ENCODE assay signal across 23 cellular contexts in the genomic region with DNA sequence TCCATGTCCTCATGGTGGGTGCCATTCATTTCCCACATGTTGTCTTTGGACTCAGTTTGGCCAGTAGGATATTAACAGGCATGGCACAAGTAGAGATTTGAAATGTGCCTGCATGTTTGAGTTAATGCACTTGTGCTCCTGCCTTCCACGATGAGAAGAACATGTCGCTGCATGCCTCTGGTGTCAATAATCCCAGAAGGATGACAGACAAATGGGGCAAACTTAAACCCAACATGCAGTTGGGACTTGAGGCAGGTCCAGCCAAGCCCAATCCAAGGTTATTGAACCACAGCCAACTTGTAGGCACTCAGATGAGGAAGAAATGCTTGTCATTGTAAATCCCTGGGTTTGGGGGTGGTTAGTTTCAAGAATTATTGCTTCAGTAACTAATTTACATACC.
A peak's percentile ranks its signal among the peaks of the same experiment; 100 is the strongest.
DNase-seq lines count a peak whose midpoint lies in the region; ATAC-seq, FAIRE-seq and TF ChIP-seq lines count a peak whose summit lies in the region.
"Had no signal": no experiment of that assay in that cellular context is flagged by ENCODE, and none has a peak within 500 bp of the region (broad histone marks: within the 10 kb centered on the region; RNA-seq: fewer than 3 reads in every experiment).

No MANE protein-coding gene starts in this region.

- H4K5ac ChIP-seq in H1 (ENCODE audit: insufficient read length, low read depth, low read length): no peak overlapping the region

- no peak overlapping the region for H3K4ac ChIP-seq in H1 (replicated peaks; ENCODE audit: insufficient read length, low read depth, low read length)

- no peak overlapping the region for H3K18ac ChIP-seq in H1 (ENCODE audit: extremely low read depth, low read length)

- no peaks in the 10 kb centered on the region for H3K36me3 Mint-ChIP-seq in stimulated activated naive B cell treated with anti-CD40 and anti-IgM and Interleukin-4, amounts not matched to agents 10 μg/mL and 1 μg/mL and 100 μg/mL, for 72 hours

- H3K23me2 ChIP-seq in H1 (ENCODE audit: low read depth, low read length): no peaks in the 10 kb centered on the region; the same call in 1 of the 2 replicates

- CTCF ChIA-PET in H1 (lab: Charles Lee; ENCODE audit: partially characterized antibody) (interaction anchor here (3.2 kb wide), 1 partner anchor 11 kb away, joined by 21 read pairs; no protein-coding TSS in a partner anchor), OCI-LY7 (lab: Charles Lee; ENCODE audit: unreplicated experiment) (no interaction called here)

- TF ChIP-seq CTCF in H1 (IDR thresholded peaks at IDR 0.05; ENCODE audit: control extremely low read depth in 1 of 3, insufficient read depth in 1 of 3, low read depth in 1 of 3, low read length in 3 of 3) (no peak), OCI-LY7 (conservative IDR thresholded peaks at IDR 0.05; ENCODE audit: low read length) (no peak)

- H3K79me2 ChIP-seq in H1 (ENCODE audit: control insufficient read depth in 1 of 2, insufficient read depth in 2 of 2, low read length in 2 of 2) (no peaks in the 10 kb centered on the region), OCI-LY7 (ENCODE audit: insufficient read depth, low read depth, low read length) (no peaks in the 10 kb centered on the region)

- no peaks in the 10 kb centered on the region for H3K9me3 ChIP-seq in H1 (ENCODE audit: insufficient read depth in 2 of 2, low read depth in 1 of 2, low read length in 1 of 2)
- H3K9me3 ChIP-seq in OCI-LY7 (ENCODE audit: low read length): no peaks in the 10 kb centered on the region
- H3K9me3 ChIP-seq: A549; BLaER1 treated with 17β-estradiol and CSF1 and Interleukin-3, amounts not matched to agents 10 nM and 100 nM had no signal

- H3K27me3 Mint-ChIP-seq in stimulated activated naive B cell treated with anti-CD40 and anti-IgM and Interleukin-4, amounts not matched to agents 10 μg/mL and 1 μg/mL and 100 μg/mL, for 72 hours: peaks cover 36 to 43% of the 10 kb centered on the region in 2 donors
- H3K27me3 Mint-ChIP-seq: CD8-positive, alpha-beta memory T cell had no signal

- no peaks in the 10 kb centered on the region for H3K79me1 ChIP-seq in H1 (ENCODE audit: low read depth, low read length)

- H3K27me3 ChIP-seq in H1 (replicated peaks in 1 of 4; ENCODE audit: control insufficient read depth in 3 of 4, extremely low read depth in 1 of 4, insufficient read depth in 3 of 4, low read length in 3 of 4): no peaks in the 10 kb centered on the region; a peak in 1 of 7 replicates
- H3K27me3 ChIP-seq: BLaER1 treated with 17β-estradiol and CSF1 and Interleukin-3, amounts not matched to agents 10 nM and 100 nM had no signal

- no peak for TF ChIP-seq EP300 in H1 (IDR thresholded peaks at IDR 0.05; ENCODE audit: borderline replicate concordance in 1 of 2, low read depth in 2 of 2, low read length in 2 of 2)

- no peaks in the 10 kb centered on the region for H3K9me3 Mint-ChIP-seq in stimulated activated naive B cell treated with anti-CD40 and anti-IgM and Interleukin-4, amounts not matched to agents 10 μg/mL and 1 μg/mL and 100 μg/mL, for 72 hours
- H3K9me3 Mint-ChIP-seq: CD8-positive, alpha-beta memory T cell; GM23338 had no signal

- TF ChIP-seq RAD21 in H1 (IDR thresholded peaks at IDR 0.05 in 1 of 2, conservative IDR thresholded peaks at IDR 0.05 in 1 of 2; ENCODE audit: low read depth in 2 of 2, low read length in 2 of 2): no peak

- no peak overlapping the region for H2AK5ac ChIP-seq in H1 (ENCODE audit: low read depth, low read length)

- no peak overlapping the region for H2BK120ac ChIP-seq in H1 (replicated peaks; ENCODE audit: low read depth, low read length)

- no peaks in the 10 kb centered on the region for H4K20me1 ChIP-seq in H1 (replicated peaks in 1 of 2; ENCODE audit: control insufficient read depth in 1 of 2, insufficient read depth in 2 of 2, low read length in 2 of 2)
- H4K20me1 ChIP-seq in OCI-LY7 (ENCODE audit: insufficient read depth, low read length): no peaks in the 10 kb centered on the region
- H4K20me1 ChIP-seq: BLaER1 treated with 17β-estradiol and CSF1 and Interleukin-3, amounts not matched to agents 10 nM and 100 nM had no signal

- no peak overlapping the region for H2BK15ac ChIP-seq in H1 (ENCODE audit: low read length)

- intact Hi-C loops in OCI-LY7 (cut with micrococcal nuclease; ENCODE audit: unreplicated experiment): no loop called here

- H3K36me3 ChIP-seq in H1 (ENCODE audit: control insufficient read depth in 2 of 4, insufficient read depth in 4 of 4, low read length in 3 of 4): no peaks in the 10 kb centered on the region
- no peaks in the 10 kb centered on the region for H3K36me3 ChIP-seq in OCI-LY7 (ENCODE audit: insufficient read depth, low read length)
- H3K36me3 ChIP-seq: BLaER1 treated with 17β-estradiol and CSF1 and Interleukin-3, amounts not matched to agents 10 nM and 100 nM had no signal

- no peak overlapping the region for H3K4me3 Mint-ChIP-seq in stimulated activated naive B cell treated with anti-CD40 and anti-IgM and Interleukin-4, amounts not matched to agents 10 μg/mL and 1 μg/mL and 100 μg/mL, for 72 hours
- H3K4me3 Mint-ChIP-seq: CD8-positive, alpha-beta memory T cell; GM23338 had no signal

- no peak overlapping the region for H2BK20ac ChIP-seq in H1 (ENCODE audit: low read length)

- BruUV-seq in OCI-LY7 (replicated peaks; lab: Mats Ljungman, UMichigan): no TSS peak

- H3K27ac ChIP-seq in H1 (ENCODE audit: low read depth, low read length) (no peak overlapping the region), OCI-LY7 (ENCODE audit: low read depth, low read length, poor library complexity, severe bottlenecking) (no peak overlapping the region)
- H3K27ac ChIP-seq: A549; BLaER1 treated with 17β-estradiol and CSF1 and Interleukin-3, amounts not matched to agents 10 nM and 100 nM; KMS-11 had no signal

- H4K8ac ChIP-seq in H1 (ENCODE audit: extremely low read depth, insufficient read depth, low read length): no peak overlapping the region

- H4K91ac ChIP-seq in H1 (replicated peaks; ENCODE audit: insufficient read length, low read length): no peak overlapping the region

- 0 out of 2 replicates have a peak overlapping the region, but pooled peaks have one; percentile 54 for H2AFZ ChIP-seq in H1 (ENCODE audit: low read length)
- H2AFZ ChIP-seq in OCI-LY7 (ENCODE audit: low read length): no peak overlapping the region
- H2AFZ ChIP-seq: GM23338 had no signal

- 100% methylated on average over 2 of the region's 2 CpGs; no CpG with 5 or more reads in 1 of the 2 experiments for WGBS in H1 (ENCODE audit: extremely low coverage in 1 of 2, insufficient coverage in 1 of 2, insufficient read length in 1 of 2, insufficient replicate concordance in 2 of 2, low coverage in 1 of 2, low lambda C conversion rate in 2 of 2, missing lambda C conversion rate in 1 of 2), 2 experiments

- H2BK12ac ChIP-seq in H1 (ENCODE audit: low read depth, low read length): no peak overlapping the region

- no peak overlapping the region for H3K56ac ChIP-seq in H1 (replicated peaks; ENCODE audit: insufficient read length, low read depth, low read length)

- POLR2A ChIA-PET in H1 (lab: Charles Lee; ENCODE audit: partially characterized antibody): no interaction called here
- POLR2A ChIA-PET in OCI-LY7 (lab: Charles Lee): no interaction called here

- H3K4me3 ChIP-seq in H1 (ENCODE audit: extremely low read depth in 1 of 4, insufficient read depth in 2 of 4, low read depth in 3 of 4, low read length in 4 of 4) (no peak overlapping the region), OCI-LY7 (ENCODE audit: low read depth, low read length, poor library complexity, severe bottlenecking) (no peak overlapping the region)
- H3K4me3 ChIP-seq: A549; BLaER1 treated with 17β-estradiol and CSF1 and Interleukin-3, amounts not matched to agents 10 nM and 100 nM; GM23338 had no signal

- no peak for TF ChIP-seq POLR2A in H1 (IDR thresholded peaks at IDR 0.05; ENCODE audit: control extremely low read depth in 1 of 2, low read depth in 2 of 2, low read length in 2 of 2)

- H3K4me1 Mint-ChIP-seq in stimulated activated naive B cell treated with anti-CD40 and anti-IgM and Interleukin-4, amounts not matched to agents 10 μg/mL and 1 μg/mL and 100 μg/mL, for 72 hours: peaks cover 4 to 9% of the 10 kb centered on the region in 2 donors
- H3K4me1 Mint-ChIP-seq: GM23338 had no signal

- 0 out of 2 replicates have a peak overlapping the region, but pooled peaks have one; percentile 18 for H2BK5ac ChIP-seq in H1 (ENCODE audit: low read depth, low read length)

- H3K23ac ChIP-seq in H1 (ENCODE audit: insufficient read length): no peak overlapping the region

- DNase-seq in SIG-M5 treated with dmso at 0.1 percent for 504 hours (lab: John Stamatoyannopoulos, UW; ENCODE audit: unreplicated experiment) (peak; percentile 24), SIG-M5 (lab: John Stamatoyannopoulos, UW) (no peak), NOMO-1 treated with DMSO at 0.1 percent for 48 hours (lab: John Stamatoyannopoulos, UW; ENCODE audit: unreplicated experiment) (peak; percentile 77), H1 (ENCODE audit: low read depth in 1 of 2, low spot score in 2 of 2) (peak in 1 of 2 experiments; percentile 4), nucleus accumbens (lab: John Stamatoyannopoulos, UW) (no peak), OCI-LY7 (ENCODE audit: low spot score) (no peak)
- no peak for DNase-seq in stimulated activated naive B cell treated with anti-CD40 and anti-IgM and Interleukin-4, amounts not matched to agents 10 μg/mL and 1 μg/mL and 100 μg/mL, for 72 hours
- DNase-seq in activated naive CD4-positive, alpha-beta T cell (lab: John Stamatoyannopoulos, UW): no peak
- DNase-seq: CD8-positive, alpha-beta memory T cell; GF-D8; NCI-H1417; NCI-H2029; NCI-H748 treated with DMSO at 0.1 percent for 48 hours; Right ventricle myocardium superior had no signal

- FAIRE-seq in H1 (lab: Jason Lieb, UNC): no peak
- FAIRE-seq: A549, D721Med, GM12891, GM18507, RCC 7860 had no signal

- no peaks in the 10 kb centered on the region for H3K9me2 ChIP-seq in OCI-LY7 (ENCODE audit: insufficient read depth, low read length)

- no peak overlapping the region for H3K9ac ChIP-seq in H1 (replicated peaks in 1 of 4; ENCODE audit: extremely low read depth in 1 of 4, low read depth in 3 of 4, low read length in 3 of 4)
- H3K9ac ChIP-seq: BLaER1 treated with 17β-estradiol and CSF1 and Interleukin-3, amounts not matched to agents 10 nM and 100 nM; KMS-11 had no signal

- no peak overlapping the region for H3K4me2 ChIP-seq in H1 (ENCODE audit: insufficient read depth in 1 of 2, low read depth in 2 of 2, low read length in 2 of 2)
- no peak overlapping the region for H3K4me2 ChIP-seq in OCI-LY7 (ENCODE audit: low read length)
- H3K4me2 ChIP-seq: A549, GM23338, KMS-11 had no signal

- H3K27ac Mint-ChIP-seq in stimulated activated naive B cell treated with anti-CD40 and anti-IgM and Interleukin-4, amounts not matched to agents 10 μg/mL and 1 μg/mL and 100 μg/mL, for 72 hours: no peak overlapping the region
- H3K27ac Mint-ChIP-seq: GM23338 had no signal

- ATAC-seq in stimulated activated naive B cell treated with anti-CD40 and anti-IgM and Interleukin-4, amounts not matched to agents 10 μg/mL and 1 μg/mL and 100 μg/mL, for 72 hours (replicated peaks): no peak
- ATAC-seq: A549, GM23338, SK-N-SH treated with all-trans-retinoic acid at 6 μM for 48 hours had no signal

- no peaks in the 10 kb centered on the region for H3K4me1 ChIP-seq in H1 (replicated peaks in 1 of 4; ENCODE audit: control insufficient read depth in 3 of 4, insufficient read depth in 4 of 4, low read length in 3 of 4)
- no peaks in the 10 kb centered on the region for H3K4me1 ChIP-seq in OCI-LY7 (ENCODE audit: insufficient read depth, low read length, poor library complexity, severe bottlenecking)
- H3K4me1 ChIP-seq: A549 had no signal

- no peak overlapping the region for H3K14ac ChIP-seq in H1 (ENCODE audit: insufficient read length)

Comparison
In these comparisons a context has a peak if more than half of its experiments do, and no peak if none do; other contexts are left out.
1. DNase-seq: peak in SIG-M5 treated with dmso at 0.1 percent for 504 hours (single experiment) and NOMO-1 treated with DMSO at 0.1 percent for 48 hours (single experiment); none in SIG-M5 (single experiment), stimulated activated naive B cell treated with anti-CD40 and anti-IgM and Interleukin-4, amounts not matched to agents 10 μg/mL and 1 μg/mL and 100 μg/mL, for 72 hours (single experiment), nucleus accumbens (0 of 56), OCI-LY7 (single experiment) and activated naive CD4-positive, alpha-beta T cell (0 of 4).